Comparison of ENCODE assay signal across 22 cellular contexts in genomic region chr12:112577473-112578334, GRCh38.
A peak's percentile ranks its signal among the peaks of the same experiment; 100 is the strongest.
DNase-seq lines count a peak whose midpoint lies in the region; ATAC-seq, FAIRE-seq and TF ChIP-seq lines count a peak whose summit lies in the region.
"Had no signal": no experiment of that assay in that cellular context is flagged by ENCODE, and none has a peak within 500 bp of the region (broad histone marks: within the 10 kb centered on the region; RNA-seq: fewer than 3 reads in every experiment).

No MANE protein-coding gene starts in this region.

- no peaks in the 10 kb centered on the region for H3K79me2 ChIP-seq in H1 (ENCODE audit: control insufficient read depth in 1 of 2, insufficient read depth in 2 of 2, low read length in 2 of 2)
- H3K79me2 ChIP-seq: hepatocyte had no signal

- no peak overlapping the region for H3K14ac ChIP-seq in H1 (ENCODE audit: insufficient read length)

- H3K9me3 ChIP-seq in H1 (ENCODE audit: insufficient read depth in 2 of 2, low read depth in 1 of 2, low read length in 1 of 2) (no peaks in the 10 kb centered on the region), upper lobe of left lung (no peaks in the 10 kb centered on the region)
- H3K9me3 ChIP-seq: right atrium auricular region had no signal

- H3K4me2 ChIP-seq in H1 (ENCODE audit: insufficient read depth in 1 of 2, low read depth in 2 of 2, low read length in 2 of 2): peak overlapping the region in 1 of 2 experiments; percentile 25; a peak in 1 of 4 replicates
- H3K4me2 ChIP-seq: hepatocyte had no signal

- H2BK5ac ChIP-seq in H1 (ENCODE audit: low read depth, low read length): no peak overlapping the region

- WGBS in H1 (ENCODE audit: extremely low coverage in 1 of 2, insufficient coverage in 1 of 2, insufficient read length in 1 of 2, insufficient replicate concordance in 2 of 2, low coverage in 1 of 2, low lambda C conversion rate in 2 of 2, missing lambda C conversion rate in 1 of 2), 2 experiments: 22% methylated on average over 4 of the region's 4 CpGs; no CpG with 5 or more reads in 1 of the 2 experiments
- 58 to 61% methylated on average over 4 of the region's 4 CpGs for WGBS in upper lobe of left lung, 2 donors

- H2BK15ac ChIP-seq in H1 (ENCODE audit: low read length): no peak overlapping the region

- FAIRE-seq in H1 (lab: Jason Lieb, UNC) (peak; percentile 93), D721Med (lab: Jason Lieb, UNC) (no peak)
- FAIRE-seq: G401.6, GM19239 had no signal

- no peak overlapping the region for H4K8ac ChIP-seq in H1 (ENCODE audit: extremely low read depth, insufficient read depth, low read length)

- 0 out of 4 replicates have a peak, but pooled peaks of 1 of the 2 experiments have one; percentile 4 for TF ChIP-seq RAD21 in H1 (IDR thresholded peaks at IDR 0.05 in 1 of 2, conservative IDR thresholded peaks at IDR 0.05 in 1 of 2; ENCODE audit: low read depth in 2 of 2, low read length in 2 of 2)

- DNase-seq in NCI-H748 (lab: John Stamatoyannopoulos, UW; ENCODE audit: unreplicated experiment): peak; percentile 34
- no peak for DNase-seq in NCI-H748 treated with DMSO at 0.1 percent for 48 hours (lab: John Stamatoyannopoulos, UW)
- peak; percentile 60 for DNase-seq in NCI-H2107 (lab: John Stamatoyannopoulos, UW)
- DNase-seq in H1 (ENCODE audit: low read depth in 1 of 2, low spot score in 2 of 2): peak; percentile 55 to 61
- no peak for DNase-seq in upper lobe of left lung
- no peak for DNase-seq in Right ventricle myocardium inferior (ENCODE audit: missing footprints)
- DNase-seq in NCI-H82 treated with DMSO at 0.1 percent for 48 hours (lab: John Stamatoyannopoulos, UW; ENCODE audit: unreplicated experiment): no peak
- DNase-seq in D721Med (ENCODE audit: insufficient read length, low spot score): no peak
- DNase-seq: activated CD4-positive, CD25-positive, alpha-beta regulatory T cell treated with anti-CD3 and anti-CD28 coated beads, Interleukin-2, amount 50 U/mL, for 72 hours; activated CD8-positive, alpha-beta memory T cell treated with anti-CD3 and anti-CD28 coated beads for 24 hours; activated T-cell treated with anti-CD3 and anti-CD28 coated beads, Interleukin-2, amount 50 U/mL, for 48 hours; aorta; central memory CD4-positive, alpha-beta T cell; erythroblast; foreskin keratinocyte; HCEC 1CT; NCI-H446 treated with DMSO at 0.1 percent for 48 hours had no signal

- H3K4me1 ChIP-seq in H1 (replicated peaks in 1 of 4; ENCODE audit: control insufficient read depth in 3 of 4, insufficient read depth in 4 of 4, low read length in 3 of 4): peaks cover 2 to 12% (median 8%) of the 10 kb centered on the region in 4 experiments
- H3K4me1 ChIP-seq in upper lobe of left lung: peaks cover 0 to 5% (median 0%) of the 10 kb centered on the region in 4 donors
- H3K4me1 ChIP-seq: foreskin keratinocyte had no signal

- H3K4me3 ChIP-seq in H1 (ENCODE audit: extremely low read depth in 1 of 4, insufficient read depth in 2 of 4, low read depth in 3 of 4, low read length in 4 of 4) (no peak overlapping the region), upper lobe of left lung (no peak overlapping the region)
- H3K4me3 ChIP-seq: hepatocyte, right atrium auricular region had no signal

- TF ChIP-seq CTCF in H1 (IDR thresholded peaks at IDR 0.05; ENCODE audit: control extremely low read depth in 1 of 3, insufficient read depth in 1 of 3, low read depth in 1 of 3, low read length in 3 of 3): no peak
- no peak for TF ChIP-seq CTCF in upper lobe of left lung (IDR thresholded peaks at IDR 0.05)
- TF ChIP-seq CTCF in D721Med (IDR thresholded peaks at IDR 0.05; ENCODE audit: insufficient read depth, missing control alignments): no peak

- H2BK120ac ChIP-seq in H1 (replicated peaks; ENCODE audit: low read depth, low read length): no peak overlapping the region

- H3K23me2 ChIP-seq in H1 (ENCODE audit: low read depth, low read length): peaks cover 8% of the 10 kb centered on the region; the same call in 1 of the 2 replicates

- TF ChIP-seq POLR2A in H1 (IDR thresholded peaks at IDR 0.05; ENCODE audit: control extremely low read depth in 1 of 2, low read depth in 2 of 2, low read length in 2 of 2) (no peak), upper lobe of left lung (IDR thresholded peaks at IDR 0.05) (no peak)

- no peak overlapping the region for H3K56ac ChIP-seq in H1 (replicated peaks; ENCODE audit: insufficient read length, low read depth, low read length)

- no peaks in the 10 kb centered on the region for H3K79me1 ChIP-seq in H1 (ENCODE audit: low read depth, low read length)

- no peak overlapping the region; the same call in 1 of the 2 replicates for H2BK12ac ChIP-seq in H1 (ENCODE audit: low read depth, low read length)

- intact Hi-C loops in Right ventricle myocardium inferior (cut with DNase I): no loop called here

- H2AK5ac ChIP-seq in H1 (ENCODE audit: low read depth, low read length): peak overlapping the region; percentile 93; the same call in 1 of the 2 replicates

- TF ChIP-seq EP300 in H1 (IDR thresholded peaks at IDR 0.05; ENCODE audit: borderline replicate concordance in 1 of 2, low read depth in 2 of 2, low read length in 2 of 2) (peak in 1 of 2 experiments; percentile 90; a peak in 1 of 3 replicates), upper lobe of left lung (IDR thresholded peaks at IDR 0.05) (no peak)

- H3K27me3 ChIP-seq in H1 (replicated peaks in 1 of 4; ENCODE audit: control insufficient read depth in 3 of 4, extremely low read depth in 1 of 4, insufficient read depth in 3 of 4, low read length in 3 of 4): peaks cover 22 to 57% (median 54%) of the 10 kb centered on the region in 4 experiments
- H3K27me3 ChIP-seq in upper lobe of left lung: peaks cover 0 to 9% (median 4%) of the 10 kb centered on the region in 4 donors

- H4K91ac ChIP-seq in H1 (replicated peaks; ENCODE audit: insufficient read length, low read length): no peak overlapping the region

- no peak overlapping the region for H3K27ac ChIP-seq in H1 (ENCODE audit: low read depth, low read length)
- H3K27ac ChIP-seq in upper lobe of left lung: no peak overlapping the region
- H3K27ac ChIP-seq: foreskin keratinocyte, hepatocyte, right atrium auricular region, RWPE1 had no signal

- peaks cover 0 to 7% of the 10 kb centered on the region in 2 experiments for H4K20me1 ChIP-seq in H1 (replicated peaks in 1 of 2; ENCODE audit: control insufficient read depth in 1 of 2, insufficient read depth in 2 of 2, low read length in 2 of 2)

- H3K9ac ChIP-seq in H1 (replicated peaks in 1 of 4; ENCODE audit: extremely low read depth in 1 of 4, low read depth in 3 of 4, low read length in 3 of 4): no peak overlapping the region

- H2BK20ac ChIP-seq in H1 (ENCODE audit: low read length): no peak overlapping the region

- no peaks in the 10 kb centered on the region for H3K36me3 ChIP-seq in H1 (ENCODE audit: control insufficient read depth in 2 of 4, insufficient read depth in 4 of 4, low read length in 3 of 4)
- H3K36me3 ChIP-seq in upper lobe of left lung: no peaks in the 10 kb centered on the region
- H3K36me3 ChIP-seq: right atrium auricular region had no signal

- no peak overlapping the region for H3K4ac ChIP-seq in H1 (replicated peaks; ENCODE audit: insufficient read length, low read depth, low read length)

- H4K5ac ChIP-seq in H1 (ENCODE audit: insufficient read length, low read depth, low read length): no peak overlapping the region

- ATAC-seq in upper lobe of left lung (ENCODE audit: low FRiP score in 2 of 2) (no peak), Right ventricle myocardium inferior (no peak)
- ATAC-seq: foreskin keratinocyte had no signal

- POLR2A ChIA-PET in H1 (lab: Charles Lee; ENCODE audit: partially characterized antibody): interaction anchor here (0.6 to 1.3 kb wide), 5 partner anchors 31 to 400 kb away, joined by 3 to 4 read pairs (median 3); no protein-coding TSS in a partner anchor

- H3K23ac ChIP-seq in H1 (ENCODE audit: insufficient read length): no peak overlapping the region

- H3K18ac ChIP-seq in H1 (ENCODE audit: extremely low read depth, low read length): no peak overlapping the region; the same call in 1 of the 2 replicates

- H2AFZ ChIP-seq in H1 (ENCODE audit: low read length): no peak overlapping the region
- H2AFZ ChIP-seq: hepatocyte had no signal

- CTCF ChIA-PET in H1 (lab: Charles Lee; ENCODE audit: partially characterized antibody): interaction anchor here (0.8 to 1.3 kb wide), 2 partner anchors 14 to 414 kb away, joined by 3 read pairs; no protein-coding TSS in a partner anchor

TF ChIP-seq in H1, 55 proteins besides CTCF, POLR2A, EP300 and RAD21 (continues in another document):
- no peak for TF ChIP-seq TAF1 (IDR thresholded peaks at IDR 0.05; ENCODE audit: low read depth, low read length)
- no peak for TF ChIP-seq JUN (IDR thresholded peaks at IDR 0.05; ENCODE audit: low read depth, low read length)
- no peak for TF ChIP-seq CBX5 (IDR thresholded peaks at IDR 0.05; ENCODE audit: low read depth, low read length)
- TF ChIP-seq BACH1 (IDR thresholded peaks at IDR 0.05; ENCODE audit: low read length): no peak
- no peak for TF ChIP-seq CHD2 (IDR thresholded peaks at IDR 0.05; ENCODE audit: low read length)
- TF ChIP-seq KDM4A (IDR thresholded peaks at IDR 0.05; ENCODE audit: low read depth, low read length, severe bottlenecking): no peak
- no peak for TF ChIP-seq RBBP5 (IDR thresholded peaks at IDR 0.05; ENCODE audit: borderline replicate concordance, low read depth, low read length)
- no peak for TF ChIP-seq ZNF274 (IDR thresholded peaks at IDR 0.05; ENCODE audit: borderline replicate concordance, extremely low read depth, low read length)
- TF ChIP-seq SRF (IDR thresholded peaks at IDR 0.05; ENCODE audit: low read depth, low read length): no peak
- no peak for TF ChIP-seq SIN3A (conservative IDR thresholded peaks at IDR 0.05 in 1 of 2, IDR thresholded peaks at IDR 0.05 in 1 of 2; ENCODE audit: low read depth in 1 of 2, low read length in 2 of 2)
- TF ChIP-seq KDM5A (IDR thresholded peaks at IDR 0.05; ENCODE audit: low read length): no peak
- no peak for TF ChIP-seq KDM1A (IDR thresholded peaks at IDR 0.05; ENCODE audit: borderline replicate concordance, low read length)
- TF ChIP-seq POLR2AphosphoS5 (IDR thresholded peaks at IDR 0.05; ENCODE audit: low read depth, low read length): no peak
- no peak for TF ChIP-seq MAX (IDR thresholded peaks at IDR 0.05)

Comparison
In these comparisons a context has a peak if more than half of its experiments do, and no peak if none do; other contexts are left out.
1. DNase-seq: peak in NCI-H748 (single experiment), NCI-H2107 (single experiment) and H1 (2 of 2); none in NCI-H748 treated with DMSO at 0.1 percent for 48 hours (single experiment), upper lobe of left lung (0 of 2), Right ventricle myocardium inferior (single experiment), NCI-H82 treated with DMSO at 0.1 percent for 48 hours (single experiment) and D721Med (single experiment).